ENCODE assay signal across 32 cellular contexts in genomic region chr6:154438882-154439281, GRCh38.
"Had no signal": no experiment of that assay in that cellular context is flagged by ENCODE, and none has a peak within 500 bp of the region (broad histone marks: within the 10 kb centered on the region; RNA-seq: fewer than 3 reads in every experiment).

No MANE protein-coding gene starts in this region.

- H3K36me3 ChIP-seq: brain microvascular endothelial cell, left lung, prostate gland, thoracic aorta, uterus had no signal

- H3K27ac ChIP-seq: brain microvascular endothelial cell, heart right ventricle, left lung, pancreas, prostate gland, thoracic aorta, uterus had no signal

- H3K27me3 ChIP-seq: brain microvascular endothelial cell, heart right ventricle, left lung, pancreas, sigmoid colon, uterus had no signal

- H3K4me1 Mint-ChIP-seq: activated naive CD8-positive, alpha-beta T cell treated with anti-CD3 and anti-CD28 coated beads, Interleukin-2, amount 10 ng/mL, durations not matched to agents 7 days and 5 days; naive B cell; stimulated activated effector memory CD8-positive, alpha-beta T cell treated with anti-CD3 and anti-CD28 coated beads, Interleukin-12 subunit alpha, Interleukin-12 subunit beta, amount 100 ng/mL, for 72 hours; T-helper 17 cell had no signal

- ATAC-seq: effector memory CD8-positive, alpha-beta T cell; esophagus mucosa; left lung; stimulated activated effector memory CD8-positive, alpha-beta T cell treated with anti-CD3 and anti-CD28 coated beads, Interleukin-12 subunit alpha, Interleukin-12 subunit beta, amount 100 ng/mL, for 72 hours; T-helper 17 cell had no signal

- H3K27ac Mint-ChIP-seq: activated naive CD4-positive, alpha-beta T cell treated with anti-CD3 and anti-CD28 coated beads for 36 hours; activated naive CD8-positive, alpha-beta T cell treated with anti-CD3 and anti-CD28 coated beads, Interleukin-2, amount 10 ng/mL, durations not matched to agents 7 days and 5 days; activated T-helper 1 cell treated with anti-CD3 and anti-CD28 coated beads, Interleukin-12 subunit alpha, Interleukin-12 subunit beta, Interleukin-2, Interleukin-4 antibody, amounts not matched to agents 30 ng/mL and 10 ng/mL and 1 ng/mL, durations not matched to agents 14 hours and 24 hours and 36 hours; effector memory CD8-positive, alpha-beta T cell; naive B cell; stimulated activated effector memory CD8-positive, alpha-beta T cell treated with anti-CD3 and anti-CD28 coated beads, Interleukin-12 subunit alpha, Interleukin-12 subunit beta, amount 100 ng/mL, for 72 hours; stimulated activated naive CD8-positive, alpha-beta T cell treated with anti-CD3 and anti-CD28 coated beads, Interleukin-15, Interleukin-2, amounts not matched to agents 100 ng/mL and 50 ng/mL, for 24 hours; T-helper 17 cell had no signal

- H3K9me3 ChIP-seq: heart right ventricle, left lung, pancreas, prostate gland, sigmoid colon, thoracic aorta, uterus had no signal

- H3K36me3 Mint-ChIP-seq: activated naive CD8-positive, alpha-beta T cell treated with anti-CD3 and anti-CD28 coated beads, Interleukin-2, amount 10 ng/mL, durations not matched to agents 7 days and 5 days; naive B cell; stimulated activated effector memory CD8-positive, alpha-beta T cell treated with anti-CD3 and anti-CD28 coated beads, Interleukin-12 subunit alpha, Interleukin-12 subunit beta, amount 100 ng/mL, for 72 hours had no signal

- DNase-seq: activated CD4-positive, alpha-beta T cell treated with anti-CD3 and anti-CD28 coated beads for 4 hours; activated CD4-positive, alpha-beta T cell treated with anti-CD3 and anti-CD28 coated beads, Interleukin-2, amount 50 U/mL, for 4 hours; activated CD4-positive, CD25-positive, alpha-beta regulatory T cell; activated effector memory CD4-positive, alpha-beta T cell treated with anti-CD3 and anti-CD28 coated beads, Interleukin-2, amount 50 U/mL, for 16 hours; activated naive CD4-positive, alpha-beta T cell treated with anti-CD3 and anti-CD28 coated beads for 36 hours; activated naive CD8-positive, alpha-beta T cell treated with anti-CD3 and anti-CD28 coated beads, Interleukin-2, amount 10 ng/mL, durations not matched to agents 7 days and 5 days; brain microvascular endothelial cell; caudate nucleus; cortex of kidney; effector memory CD8-positive, alpha-beta T cell; foreskin fibroblast; heart right ventricle; left lung; naive B cell; nucleus accumbens; pancreas; retina; sigmoid colon; small intestine; stimulated activated CD4-positive, alpha-beta T cell treated with anti-CD3 and anti-CD28 coated beads, Interleukin-4, amount 100 ng/mL, for 24 hours; T-helper 17 cell; T1000; trophoblast cell; uterus had no signal

- H3K4me1 ChIP-seq: left lung, prostate gland, uterus had no signal

- H3K4me3 ChIP-seq: heart right ventricle, left lung, lung, pancreas, prostate gland, sigmoid colon, thoracic aorta, uterus had no signal

- H3K4me3 Mint-ChIP-seq: activated naive CD4-positive, alpha-beta T cell treated with anti-CD3 and anti-CD28 coated beads for 36 hours; activated naive CD8-positive, alpha-beta T cell treated with anti-CD3 and anti-CD28 coated beads, Interleukin-2, amount 10 ng/mL, durations not matched to agents 7 days and 5 days; activated T-helper 1 cell treated with anti-CD3 and anti-CD28 coated beads, Interleukin-12 subunit alpha, Interleukin-12 subunit beta, Interleukin-2, Interleukin-4 antibody, amounts not matched to agents 30 ng/mL and 10 ng/mL and 1 ng/mL, durations not matched to agents 14 hours and 24 hours and 36 hours; effector memory CD8-positive, alpha-beta T cell; naive B cell; neural crest cell; stimulated activated effector memory CD8-positive, alpha-beta T cell treated with anti-CD3 and anti-CD28 coated beads, Interleukin-12 subunit alpha, Interleukin-12 subunit beta, amount 100 ng/mL, for 72 hours; stimulated activated naive CD8-positive, alpha-beta T cell treated with anti-CD3 and anti-CD28 coated beads, Interleukin-15, Interleukin-2, amounts not matched to agents 100 ng/mL and 50 ng/mL, for 24 hours; T-helper 17 cell had no signal

- H3K9me3 Mint-ChIP-seq: activated naive CD4-positive, alpha-beta T cell treated with anti-CD3 and anti-CD28 coated beads for 36 hours; activated naive CD8-positive, alpha-beta T cell treated with anti-CD3 and anti-CD28 coated beads, Interleukin-2, amount 10 ng/mL, durations not matched to agents 7 days and 5 days; activated T-helper 1 cell treated with anti-CD3 and anti-CD28 coated beads, Interleukin-12 subunit alpha, Interleukin-12 subunit beta, Interleukin-2, Interleukin-4 antibody, amounts not matched to agents 30 ng/mL and 10 ng/mL and 1 ng/mL, durations not matched to agents 14 hours and 24 hours and 36 hours; effector memory CD8-positive, alpha-beta T cell; naive B cell; stimulated activated effector memory CD8-positive, alpha-beta T cell treated with anti-CD3 and anti-CD28 coated beads, Interleukin-12 subunit alpha, Interleukin-12 subunit beta, amount 100 ng/mL, for 72 hours; stimulated activated naive CD8-positive, alpha-beta T cell treated with anti-CD3 and anti-CD28 coated beads, Interleukin-15, Interleukin-2, amounts not matched to agents 100 ng/mL and 50 ng/mL, for 24 hours had no signal
